In genomic region chrX:66728818-66729271, GRCh38 we compare ENCODE assay signal across 1 cellular context.
TF ChIP-seq lines count a peak whose summit lies in the region.

No MANE protein-coding gene starts in this region.

TF ChIP-seq in HEK293, 187 proteins besides CTCF, POLR2A, EP300 and RAD21 (continued from another document):
- TF ChIP-seq ZNF2 (tag by site-specific recombination; IDR thresholded peaks at IDR 0.05) (0 out of 2 replicates have a peak, but pooled peaks have one; percentile 62), GLIS1 (tag by site-specific recombination; IDR thresholded peaks at IDR 0.05) (no peak), OVOL3 (tag by site-specific recombination; IDR thresholded peaks at IDR 0.05) (no peak), ZNF174 (tag by site-specific recombination; IDR thresholded peaks at IDR 0.05) (no peak), ZBTB21 (tag by site-specific recombination; IDR thresholded peaks at IDR 0.05) (0 out of 2 replicates have a peak, but pooled peaks have one; percentile 65), TRIM28 (IDR thresholded peaks at IDR 0.05; ENCODE audit: borderline replicate concordance, low read length) (peak; percentile 68), PRDM10 (tag by site-specific recombination; IDR thresholded peaks at IDR 0.05) (no peak), ZBTB26 (tag by site-specific recombination; optimal IDR thresholded peaks at IDR 0.05) (peak; percentile 18), ZNF510 (tag by site-specific recombination; IDR thresholded peaks at IDR 0.05; ENCODE audit: insufficient replicate concordance) (no peak), ZNF23 (tag by site-specific recombination; IDR thresholded peaks at IDR 0.05; ENCODE audit: borderline replicate concordance) (no peak), KLF1 (tag by site-specific recombination; IDR thresholded peaks at IDR 0.05) (peak; percentile 28; the same call in 1 of the 2 replicates), ZNF837 (tag by site-specific recombination; IDR thresholded peaks at IDR 0.05) (no peak), YY1 (tag by site-specific recombination; IDR thresholded peaks at IDR 0.05) (peak; percentile 79), ZIC2 (tag by site-specific recombination; IDR thresholded peaks at IDR 0.05) (no peak)
